ENCODE assay signal across 10 cellular contexts in genomic region chr9:2023042-2023441, GRCh38. TPM values are rescaled to one million over a fixed set of nuclear protein-coding genes. Genes with fewer than 3 reads are reported as not detected.
DNase-seq lines count a peak whose midpoint lies in the region; ATAC-seq and TF ChIP-seq lines count a peak whose summit lies in the region.
"Had no signal": no experiment of that assay in that cellular context is flagged by ENCODE, and none has a peak within 500 bp of the region (broad histone marks: within the 10 kb centered on the region; RNA-seq: fewer than 3 reads in every experiment).

No MANE protein-coding gene starts in this region.

- no peak for ATAC-seq in activated CD4-positive, alpha-beta T cell treated with anti-CD3 and anti-CD28 coated beads for 36 hours
- ATAC-seq in activated CD8-positive, alpha-beta T cell treated with anti-CD3 and anti-CD28 coated beads for 36 hours: no peak
- ATAC-seq in right cardiac atrium: peak; percentile 40 to 57
- ATAC-seq in GM18868 (IDR thresholded peaks at IDR 0.05; ENCODE audit: unreplicated experiment): no peak

- H3K9me3 ChIP-seq in right cardiac atrium (ENCODE audit: control insufficient read depth, low read length) (no peaks in the 10 kb centered on the region), subcutaneous abdominal adipose tissue (ENCODE audit: control insufficient read depth in 5 of 5, low read length in 5 of 5) (no peaks in the 10 kb centered on the region)

- no peak for DNase-seq in activated CD4-positive, alpha-beta T cell treated with anti-CD3 and anti-CD28 coated beads for 36 hours
- DNase-seq in activated CD4-positive, alpha-beta T cell treated with anti-CD3 and anti-CD28 coated beads for 48 hours: no peak
- DNase-seq in activated CD8-positive, alpha-beta T cell treated with anti-CD3 and anti-CD28 coated beads for 36 hours: no peak
- DNase-seq in right cardiac atrium: no peak
- DNase-seq in GOT3 (lab: John Stamatoyannopoulos, UW): no peak
- DNase-seq in stimulated activated CD4-positive, alpha-beta T cell treated with anti-CD3 and anti-CD28 coated beads, Interleukin-2, amount 100 ng/mL, for 24 hours: no peak
- DNase-seq: NCI-H2171 had no signal

- no peak for TF ChIP-seq CTCF in activated CD8-positive, alpha-beta T cell treated with anti-CD3 and anti-CD28 coated beads for 36 hours (IDR thresholded peaks at IDR 0.05)

- H3K4me3 Mint-ChIP-seq in activated CD4-positive, alpha-beta T cell treated with anti-CD3 and anti-CD28 coated beads for 36 hours: peak overlapping the region; percentile 54
- peak overlapping the region; percentile 63 for H3K4me3 Mint-ChIP-seq in activated CD8-positive, alpha-beta T cell treated with anti-CD3 and anti-CD28 coated beads for 36 hours

- intact Hi-C loops in activated CD4-positive, alpha-beta T cell treated with anti-CD3 and anti-CD28 coated beads for 36 hours (cut with DNase I, micrococcal nuclease): loop anchor here (1.0 to 5.0 kb wide), 2 partner anchors 32 to 104 kb away; no protein-coding TSS in a partner anchor
- intact Hi-C loops in activated CD8-positive, alpha-beta T cell treated with anti-CD3 and anti-CD28 coated beads for 36 hours (cut with micrococcal nuclease): no loop called here
- intact Hi-C loops in right cardiac atrium (cut with DNase I): no loop called here

- POLR2A ChIA-PET in activated CD4-positive, alpha-beta T cell treated with anti-CD3 and anti-CD28 coated beads for 36 hours (lab: Charles Lee): interaction anchor here (0.5 kb wide), 1 partner anchor 23 kb away, joined by 4 read pairs; no protein-coding TSS in a partner anchor
- POLR2A ChIA-PET in activated CD8-positive, alpha-beta T cell treated with anti-CD3 and anti-CD28 coated beads for 36 hours (lab: Charles Lee): interaction anchor here (2.7 kb wide), 1 partner anchor 32 kb away, joined by 13 read pairs; no protein-coding TSS in a partner anchor

- H3K4me3 ChIP-seq in right cardiac atrium (ENCODE audit: low read length) (no peak overlapping the region), subcutaneous abdominal adipose tissue (ENCODE audit: low read depth in 1 of 5, low read length in 5 of 5) (no peak overlapping the region)
- H3K4me3 ChIP-seq: SK-N-MC had no signal

- H3K4me1 ChIP-seq in right cardiac atrium (ENCODE audit: control insufficient read depth, insufficient read depth, low read length): peaks cover 21% of the 10 kb centered on the region
- H3K4me1 ChIP-seq in subcutaneous abdominal adipose tissue (ENCODE audit: control insufficient read depth in 5 of 5, insufficient read depth in 5 of 5, low read length in 5 of 5): peaks cover 2 to 91% (median 69%) of the 10 kb centered on the region in 5 donors

- CTCF ChIA-PET in activated CD4-positive, alpha-beta T cell treated with anti-CD3 and anti-CD28 coated beads for 36 hours (lab: Charles Lee): interaction anchor here (1.2 kb wide), 1 partner anchor 31 kb away, joined by 6 read pairs; no protein-coding TSS in a partner anchor
- CTCF ChIA-PET in activated CD8-positive, alpha-beta T cell treated with anti-CD3 and anti-CD28 coated beads for 36 hours (lab: Charles Lee): interaction anchor here (2.2 kb wide), 1 partner anchor 31 kb away, joined by 11 read pairs; no protein-coding TSS in a partner anchor

- no peak overlapping the region for H3K9ac ChIP-seq in subcutaneous abdominal adipose tissue (ENCODE audit: low read length in 5 of 5)

- peaks cover 93% of the 10 kb centered on the region for H3K4me1 Mint-ChIP-seq in activated CD4-positive, alpha-beta T cell treated with anti-CD3 and anti-CD28 coated beads for 36 hours
- H3K4me1 Mint-ChIP-seq in activated CD8-positive, alpha-beta T cell treated with anti-CD3 and anti-CD28 coated beads for 36 hours (ENCODE audit: low read depth): peaks cover 88% of the 10 kb centered on the region

- 37% methylated on average over 3 of the region's 3 CpGs for WGBS in right cardiac atrium

- no peaks in the 10 kb centered on the region for H3K27me3 Mint-ChIP-seq in activated CD4-positive, alpha-beta T cell treated with anti-CD3 and anti-CD28 coated beads for 36 hours
- H3K27me3 Mint-ChIP-seq in activated CD8-positive, alpha-beta T cell treated with anti-CD3 and anti-CD28 coated beads for 36 hours: no peaks in the 10 kb centered on the region

- peaks cover 3% of the 10 kb centered on the region for H3K36me3 Mint-ChIP-seq in activated CD4-positive, alpha-beta T cell treated with anti-CD3 and anti-CD28 coated beads for 36 hours (ENCODE audit: low read depth)
- H3K36me3 Mint-ChIP-seq in activated CD8-positive, alpha-beta T cell treated with anti-CD3 and anti-CD28 coated beads for 36 hours (ENCODE audit: low read depth): peaks cover 9% of the 10 kb centered on the region

- H3K27me3 ChIP-seq in right cardiac atrium (ENCODE audit: control insufficient read depth, insufficient read depth) (no peaks in the 10 kb centered on the region), subcutaneous abdominal adipose tissue (ENCODE audit: control insufficient read depth in 5 of 5, insufficient read depth in 4 of 5, low read length in 5 of 5) (no peaks in the 10 kb centered on the region)

- H3K9me3 Mint-ChIP-seq in activated CD4-positive, alpha-beta T cell treated with anti-CD3 and anti-CD28 coated beads for 36 hours (ENCODE audit: low read depth): no peaks in the 10 kb centered on the region
- H3K9me3 Mint-ChIP-seq in activated CD8-positive, alpha-beta T cell treated with anti-CD3 and anti-CD28 coated beads for 36 hours: no peaks in the 10 kb centered on the region

- peak overlapping the region; percentile 88 for H3K27ac Mint-ChIP-seq in activated CD4-positive, alpha-beta T cell treated with anti-CD3 and anti-CD28 coated beads for 36 hours
- H3K27ac Mint-ChIP-seq in activated CD8-positive, alpha-beta T cell treated with anti-CD3 and anti-CD28 coated beads for 36 hours: peak overlapping the region; percentile 82

- H3K36me3 ChIP-seq in subcutaneous abdominal adipose tissue (ENCODE audit: control insufficient read depth in 5 of 5, insufficient read depth in 5 of 5, low read length in 5 of 5): peaks cover 0 to 4% (median 0%) of the 10 kb centered on the region in 5 donors

- H3K27ac ChIP-seq in right cardiac atrium (ENCODE audit: low read length) (peak overlapping the region; percentile 69), subcutaneous abdominal adipose tissue (ENCODE audit: low read depth, low read length) (peak overlapping the region; percentile 6)
- H3K27ac ChIP-seq: SK-N-MC had no signal

RNA-seq across cellular contexts. Expression of gene SMARCA2, which starts 7.9 kb away (rescaled TPM):
- 10 to 100 TPM; 91.3 to 94.0 TPM for total RNA-seq in activated CD4-positive, alpha-beta T cell treated with anti-CD3 and anti-CD28 coated beads for 36 hours
- 10 to 100 TPM; 94.7 to 99.4 TPM for total RNA-seq in activated CD8-positive, alpha-beta T cell treated with anti-CD3 and anti-CD28 coated beads for 36 hours
- 100 to 1,000 TPM in 3 of 4 donors, 10 to 100 TPM in 1; 99.6 to 133 (median 112) TPM for total RNA-seq in right cardiac atrium
- 49.3 TPM for polyA plus RNA-seq in right cardiac atrium

Comparison
In these comparisons a context has a peak if more than half of its experiments do, and no peak if none do; other contexts are left out.
1. ATAC-seq: peak in right cardiac atrium (2 of 2); none in activated CD4-positive, alpha-beta T cell treated with anti-CD3 and anti-CD28 coated beads for 36 hours (single experiment), activated CD8-positive, alpha-beta T cell treated with anti-CD3 and anti-CD28 coated beads for 36 hours (single experiment) and GM18868 (single experiment).
2. intact Hi-C loops: an anchor here in activated CD4-positive, alpha-beta T cell treated with anti-CD3 and anti-CD28 coated beads for 36 hours (1.0 to 5.0 kb wide); none called in activated CD8-positive, alpha-beta T cell treated with anti-CD3 and anti-CD28 coated beads for 36 hours and right cardiac atrium.